In genomic region chr2:42942214-42942989, GRCh38 we compare ENCODE assay signal across 2 cellular contexts.
TF ChIP-seq lines count a peak whose summit lies in the region.

No MANE protein-coding gene starts in this region.

TF ChIP-seq in HEK293, 187 proteins besides CTCF, POLR2A, EP300 and RAD21 (continued from another document):
- peak; percentile 43; the same call in 1 of the 2 replicates for TF ChIP-seq ZNF18 (tag by site-specific recombination; IDR thresholded peaks at IDR 0.05)

TF ChIP-seq in liver, 16 proteins besides CTCF, POLR2A, EP300 and RAD21:
- no peak for TF ChIP-seq REST (IDR thresholded peaks at IDR 0.05)
- peak in 1 of 2 donors; percentile 8 for TF ChIP-seq HNF4A (conservative IDR thresholded peaks at IDR 0.05)
- no peak for TF ChIP-seq NR2F2 (IDR thresholded peaks at IDR 0.05)
